ENCODE assay signal across 18 cellular contexts in genomic region chr14:30291216-30291615, GRCh38.
DNase-seq lines count a peak whose midpoint lies in the region; ATAC-seq and TF ChIP-seq lines count a peak whose summit lies in the region.
"Had no signal": no experiment of that assay in that cellular context is flagged by ENCODE, and none has a peak within 500 bp of the region (broad histone marks: within the 10 kb centered on the region; RNA-seq: fewer than 3 reads in every experiment).

No MANE protein-coding gene starts in this region.

- ATAC-seq in PC-3, result peak; percentile 91
- ATAC-seq in omental fat pad (ENCODE audit: low FRiP score), result peak; percentile 59

- TF ChIP-seq CTCF in PC-3 (conservative IDR thresholded peaks at IDR 0.05; ENCODE audit: low read depth, low read length) (no peak), epithelial cell of esophagus (IDR thresholded peaks at IDR 0.05; ENCODE audit: insufficient read depth, low read depth, low read length, missing control alignments) (no peak), omental fat pad (IDR thresholded peaks at IDR 0.05) (no peak), neural progenitor cell (IDR thresholded peaks at IDR 0.05) (no peak), osteocyte (IDR thresholded peaks at IDR 0.05) (no peak), CD14-positive monocyte (IDR thresholded peaks at IDR 0.05) (no peak)

- H3K9ac ChIP-seq in PC-3 (ENCODE audit: low read length) (no peak overlapping the region), neural progenitor cell (no peak overlapping the region)
- H3K9ac ChIP-seq: BLaER1 had no signal

- H3K9me2 ChIP-seq in PC-3 (replicated peaks; ENCODE audit: low read length), result no peaks in the 10 kb centered on the region

- H3K36me3 Mint-ChIP-seq in neural progenitor cell (no peaks in the 10 kb centered on the region), osteocyte (ENCODE audit: unreplicated experiment) (no peaks in the 10 kb centered on the region), CD14-positive monocyte (no peaks in the 10 kb centered on the region)

- H3F3A ChIP-seq in PC-3 (ENCODE audit: low read length, unreplicated experiment) (no peaks in the 10 kb centered on the region), neural progenitor cell (ENCODE audit: low read depth) (no peaks in the 10 kb centered on the region)

- H3K9me3 Mint-ChIP-seq in neural progenitor cell (no peaks in the 10 kb centered on the region), osteocyte (ENCODE audit: unreplicated experiment) (no peaks in the 10 kb centered on the region), CD14-positive monocyte (peaks cover 0 to 10% (median 0%) of the 10 kb centered on the region in 7 donors)
- H3K9me3 Mint-ChIP-seq: stimulated activated naive CD8-positive, alpha-beta T cell treated with anti-CD3 and anti-CD28 coated beads, Interleukin-15, Interleukin-2, amounts not matched to agents 100 ng/mL and 50 ng/mL, for 24 hours had no signal

- H3K9me3 ChIP-seq in PC-3 (ENCODE audit: low read length) (no peaks in the 10 kb centered on the region), neural progenitor cell (ENCODE audit: low read depth) (no peaks in the 10 kb centered on the region)
- H3K9me3 ChIP-seq: adrenal gland, BLaER1 had no signal

- peaks cover 12% of the 10 kb centered on the region; the same call in 1 of the 2 replicates for H3K4me1 ChIP-seq in PC-3 (ENCODE audit: insufficient read depth, low read length)
- no peaks in the 10 kb centered on the region for H3K4me1 ChIP-seq in neural progenitor cell
- H3K4me1 ChIP-seq: adrenal gland, BLaER1 had no signal

- H4K20me1 ChIP-seq in PC-3 (ENCODE audit: low read length) (no peaks in the 10 kb centered on the region), neural progenitor cell (ENCODE audit: low read depth) (no peaks in the 10 kb centered on the region)
- H4K20me1 ChIP-seq: BLaER1 had no signal

- H3K4me3 Mint-ChIP-seq in neural progenitor cell (no peak overlapping the region), osteocyte (ENCODE audit: unreplicated experiment) (no peak overlapping the region), CD14-positive monocyte (no peak overlapping the region)
- H3K4me3 Mint-ChIP-seq: stimulated activated naive CD8-positive, alpha-beta T cell treated with anti-CD3 and anti-CD28 coated beads, Interleukin-15, Interleukin-2, amounts not matched to agents 100 ng/mL and 50 ng/mL, for 24 hours had no signal

- H3K4me3 ChIP-seq in PC-3 (ENCODE audit: low read length) (no peak overlapping the region), epithelial cell of esophagus (ENCODE audit: low read length) (no peak overlapping the region), neural progenitor cell (no peak overlapping the region)
- H3K4me3 ChIP-seq: adrenal gland, BLaER1 had no signal

- H3K36me3 ChIP-seq in PC-3 (ENCODE audit: low read depth, low read length) (no peaks in the 10 kb centered on the region), neural progenitor cell (no peaks in the 10 kb centered on the region)
- H3K36me3 ChIP-seq: adrenal gland, BLaER1 had no signal

- DNase-seq in EH (ENCODE audit: low read depth), result peak; percentile 69
- peak; percentile 87 for DNase-seq in PC-3
- peak; percentile 75 for DNase-seq in epithelial cell of esophagus (ENCODE audit: low read depth)
- no peak for DNase-seq in omental fat pad (ENCODE audit: low spot score)
- no peak for DNase-seq in neural progenitor cell (ENCODE audit: low spot score)
- no peak for DNase-seq in NCI-H748 (lab: John Stamatoyannopoulos, UW; ENCODE audit: unreplicated experiment)
- no peak for DNase-seq in osteocyte (ENCODE audit: extremely low spot score, unreplicated experiment)
- no peak for DNase-seq in CD14-positive monocyte (ENCODE audit: low spot score)
- DNase-seq: adrenal gland, DMS53, midbrain, NCI-H2029 treated with DMSO at 0.1 percent for 48 hours, NCI-H748 treated with DMSO at 0.1 percent for 48 hours, occipital lobe, Right ventricle myocardium superior, small intestine had no signal

- intact Hi-C loops in PC-3 (cut with micrococcal nuclease) (no loop called here), CD14-positive monocyte (cut with micrococcal nuclease) (no loop called here)

- H3K27me3 Mint-ChIP-seq in neural progenitor cell (ENCODE audit: insufficient read depth, low read depth) (peaks cover 2% of the 10 kb centered on the region), osteocyte (ENCODE audit: unreplicated experiment) (peaks cover 2% of the 10 kb centered on the region), CD14-positive monocyte (ENCODE audit: low read depth in 3 of 3) (peaks cover 1 to 4% (median 3%) of the 10 kb centered on the region in 3 donors)

- no peaks in the 10 kb centered on the region for H3K79me2 ChIP-seq in PC-3 (ENCODE audit: low read length)
- no peaks in the 10 kb centered on the region for H3K79me2 ChIP-seq in neural progenitor cell (ENCODE audit: low read depth)

- 0 out of 2 replicates have a peak, but pooled peaks cover 4% of the 10 kb centered on the region for H3K27me3 ChIP-seq in PC-3 (ENCODE audit: low read length)
- H3K27me3 ChIP-seq in neural progenitor cell, result no peaks in the 10 kb centered on the region
- H3K27me3 ChIP-seq: adrenal gland, BLaER1 had no signal

- no TSS peak for BruUV-seq in PC-3 (replicated peaks; lab: Mats Ljungman, UMichigan)

- no peak overlapping the region for H3K27ac ChIP-seq in PC-3 (ENCODE audit: low read length)
- H3K27ac ChIP-seq in neural progenitor cell, result no peak overlapping the region
- H3K27ac ChIP-seq: adrenal gland, BLaER1 had no signal

- CTCF ChIA-PET in PC-3 (lab: Charles Lee), result no interaction called here

- H3K4me1 Mint-ChIP-seq in neural progenitor cell (no peaks in the 10 kb centered on the region), osteocyte (ENCODE audit: unreplicated experiment) (no peaks in the 10 kb centered on the region), CD14-positive monocyte (no peaks in the 10 kb centered on the region)

- H3K4me2 ChIP-seq in PC-3 (ENCODE audit: low read length) (0 out of 2 replicates have a peak overlapping the region, but pooled peaks have one; percentile 9), neural progenitor cell (no peak overlapping the region)
- H3K4me2 ChIP-seq: BLaER1 had no signal

- POLR2A ChIA-PET in PC-3 (lab: Charles Lee; ENCODE audit: unreplicated experiment), result no interaction called here

- H3K27ac Mint-ChIP-seq in neural progenitor cell (no peak overlapping the region), osteocyte (ENCODE audit: unreplicated experiment) (no peak overlapping the region), CD14-positive monocyte (no peak overlapping the region)
- H3K27ac Mint-ChIP-seq: stimulated activated naive CD8-positive, alpha-beta T cell treated with anti-CD3 and anti-CD28 coated beads, Interleukin-15, Interleukin-2, amounts not matched to agents 100 ng/mL and 50 ng/mL, for 24 hours had no signal

- no peak overlapping the region for H2AFZ ChIP-seq in PC-3 (ENCODE audit: low read length)
- H2AFZ ChIP-seq in neural progenitor cell (replicated peaks), result no peak overlapping the region

Comparison
In these comparisons a context has a peak if more than half of its experiments do, and no peak if none do; other contexts are left out.
1. DNase-seq: peak in EH (single experiment), PC-3 (single experiment) and epithelial cell of esophagus (single experiment); none in omental fat pad (single experiment), neural progenitor cell (single experiment), NCI-H748 (single experiment), osteocyte (single experiment) and CD14-positive monocyte (single experiment).